ENCODE assay signal across 1 cellular context in genomic region chr9:136697146-136697820, GRCh38.
TF ChIP-seq lines count a peak whose summit lies in the region.

No MANE protein-coding gene starts in this region.

TF ChIP-seq in HepG2, 621 proteins besides CTCF, POLR2A, EP300 and RAD21 (continued from another document and continues in another):
- TF ChIP-seq ZNF580 (CRISPR knock-in tag; IDR thresholded peaks at IDR 0.05; ENCODE audit: borderline replicate concordance, low read depth) = no peak
- no peak for TF ChIP-seq ZNF558 (CRISPR knock-in tag; IDR thresholded peaks at IDR 0.05; ENCODE audit: borderline replicate concordance)
- TF ChIP-seq ZBTB42 (CRISPR knock-in tag; IDR thresholded peaks at IDR 0.05) = no peak
- TF ChIP-seq RFX5 (IDR thresholded peaks at IDR 0.05; ENCODE audit: low read depth, low read length) = no peak
- no peak for TF ChIP-seq ZNF101 (CRISPR knock-in tag; IDR thresholded peaks at IDR 0.05; ENCODE audit: borderline replicate concordance, low read depth)
- TF ChIP-seq SMC3 (IDR thresholded peaks at IDR 0.05; ENCODE audit: low read length) = no peak
- TF ChIP-seq, protein P1, sequence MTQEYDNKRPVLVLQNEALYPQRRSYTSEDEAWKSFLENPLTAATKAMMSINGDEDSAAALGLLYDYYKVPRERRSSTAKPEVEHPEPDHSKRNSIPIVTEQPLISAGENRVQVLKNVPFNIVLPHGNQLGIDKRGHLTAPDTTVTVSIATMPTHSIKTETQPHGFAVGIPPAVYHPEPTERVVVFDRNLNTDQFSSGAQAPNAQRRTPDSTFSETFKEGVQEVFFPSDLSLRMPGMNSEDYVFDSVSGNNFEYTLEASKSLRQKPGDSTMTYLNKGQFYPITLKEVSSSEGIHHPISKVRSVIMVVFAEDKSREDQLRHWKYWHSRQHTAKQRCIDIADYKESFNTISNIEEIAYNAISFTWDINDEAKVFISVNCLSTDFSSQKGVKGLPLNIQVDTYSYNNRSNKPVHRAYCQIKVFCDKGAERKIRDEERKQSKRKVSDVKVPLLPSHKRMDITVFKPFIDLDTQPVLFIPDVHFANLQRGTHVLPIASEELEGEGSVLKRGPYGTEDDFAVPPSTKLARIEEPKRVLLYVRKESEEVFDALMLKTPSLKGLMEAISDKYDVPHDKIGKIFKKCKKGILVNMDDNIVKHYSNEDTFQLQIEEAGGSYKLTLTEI (CRISPR knock-in tag; conservative IDR thresholded peaks at IDR 0.05) = no peak
- TF ChIP-seq BATF2 (CRISPR knock-in tag; IDR thresholded peaks at IDR 0.05) = no peak
- TF ChIP-seq POGK (CRISPR knock-in tag; conservative IDR thresholded peaks at IDR 0.05) = no peak
- no peak for TF ChIP-seq ELF1 (CRISPR knock-in tag; IDR thresholded peaks at IDR 0.05)
- TF ChIP-seq ZBED4 (CRISPR knock-in tag; IDR thresholded peaks at IDR 0.05; ENCODE audit: borderline replicate concordance) = no peak
- TF ChIP-seq FOXJ3 (CRISPR knock-in tag; IDR thresholded peaks at IDR 0.05; ENCODE audit: borderline replicate concordance) = no peak
- no peak for TF ChIP-seq ZNF672 (CRISPR knock-in tag; IDR thresholded peaks at IDR 0.05)
- TF ChIP-seq ZNF570 (CRISPR knock-in tag; IDR thresholded peaks at IDR 0.05; ENCODE audit: borderline replicate concordance) = no peak
- no peak for TF ChIP-seq ZNF329 (CRISPR knock-in tag; IDR thresholded peaks at IDR 0.05; ENCODE audit: low read depth)
- no peak; the same call in 1 of the 2 replicates for TF ChIP-seq PHF8 (CRISPR knock-in tag; IDR thresholded peaks at IDR 0.05)
- peak; percentile 68 for TF ChIP-seq GATAD2A (CRISPR knock-in tag; IDR thresholded peaks at IDR 0.05)
- peak; percentile 66 for TF ChIP-seq ZNF263 (CRISPR knock-in tag; IDR thresholded peaks at IDR 0.05)
- TF ChIP-seq, protein P2, sequence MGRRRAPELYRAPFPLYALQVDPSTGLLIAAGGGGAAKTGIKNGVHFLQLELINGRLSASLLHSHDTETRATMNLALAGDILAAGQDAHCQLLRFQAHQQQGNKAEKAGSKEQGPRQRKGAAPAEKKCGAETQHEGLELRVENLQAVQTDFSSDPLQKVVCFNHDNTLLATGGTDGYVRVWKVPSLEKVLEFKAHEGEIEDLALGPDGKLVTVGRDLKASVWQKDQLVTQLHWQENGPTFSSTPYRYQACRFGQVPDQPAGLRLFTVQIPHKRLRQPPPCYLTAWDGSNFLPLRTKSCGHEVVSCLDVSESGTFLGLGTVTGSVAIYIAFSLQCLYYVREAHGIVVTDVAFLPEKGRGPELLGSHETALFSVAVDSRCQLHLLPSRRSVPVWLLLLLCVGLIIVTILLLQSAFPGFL (CRISPR knock-in tag; IDR thresholded peaks at IDR 0.05) = no peak
- no peak for TF ChIP-seq MBNL3 (CRISPR knock-in tag; conservative IDR thresholded peaks at IDR 0.05)
- no peak for TF ChIP-seq ZNF660 (CRISPR knock-in tag; IDR thresholded peaks at IDR 0.05; ENCODE audit: borderline replicate concordance, low read depth)
- peak; percentile 87 for TF ChIP-seq PCBP2 (optimal IDR thresholded peaks at IDR 0.05; ENCODE audit: low read depth, low read length, poor library complexity, severe bottlenecking)
- no peak for TF ChIP-seq FUBP1 (CRISPR knock-in tag; IDR thresholded peaks at IDR 0.05; ENCODE audit: borderline replicate concordance)
- TF ChIP-seq ZNF775 (CRISPR knock-in tag; IDR thresholded peaks at IDR 0.05; ENCODE audit: borderline replicate concordance) = no peak
- TF ChIP-seq STAT6 (CRISPR knock-in tag; IDR thresholded peaks at IDR 0.05; ENCODE audit: borderline replicate concordance) = no peak
- TF ChIP-seq ZNF260 (CRISPR knock-in tag; IDR thresholded peaks at IDR 0.05; ENCODE audit: borderline replicate concordance, low read depth) = no peak
- TF ChIP-seq DNMT3B (CRISPR knock-in tag; conservative IDR thresholded peaks at IDR 0.05) = no peak
- TF ChIP-seq ASH2L (IDR thresholded peaks at IDR 0.05; ENCODE audit: insufficient read length, low read depth, low read length) = peak; percentile 32
- peak; percentile 65 for TF ChIP-seq SAP130 (CRISPR knock-in tag; IDR thresholded peaks at IDR 0.05; ENCODE audit: low read depth)
- TF ChIP-seq ZBTB1 (CRISPR knock-in tag; IDR thresholded peaks at IDR 0.05; ENCODE audit: borderline replicate concordance) = no peak
- no peak for TF ChIP-seq ZNF446 (CRISPR knock-in tag; IDR thresholded peaks at IDR 0.05)
- TF ChIP-seq NRL (CRISPR knock-in tag; IDR thresholded peaks at IDR 0.05; ENCODE audit: borderline replicate concordance) = no peak
- no peak for TF ChIP-seq SAFB2 (CRISPR knock-in tag; IDR thresholded peaks at IDR 0.05; ENCODE audit: borderline replicate concordance, low read depth)
- TF ChIP-seq NFIB (CRISPR knock-in tag; IDR thresholded peaks at IDR 0.05; ENCODE audit: borderline replicate concordance) = no peak
- TF ChIP-seq ZNF790 (CRISPR knock-in tag; IDR thresholded peaks at IDR 0.05; ENCODE audit: borderline replicate concordance) = no peak
- no peak for TF ChIP-seq U2AF2 (IDR thresholded peaks at IDR 0.05; ENCODE audit: low read depth, low read length)
- TF ChIP-seq, protein P3, sequence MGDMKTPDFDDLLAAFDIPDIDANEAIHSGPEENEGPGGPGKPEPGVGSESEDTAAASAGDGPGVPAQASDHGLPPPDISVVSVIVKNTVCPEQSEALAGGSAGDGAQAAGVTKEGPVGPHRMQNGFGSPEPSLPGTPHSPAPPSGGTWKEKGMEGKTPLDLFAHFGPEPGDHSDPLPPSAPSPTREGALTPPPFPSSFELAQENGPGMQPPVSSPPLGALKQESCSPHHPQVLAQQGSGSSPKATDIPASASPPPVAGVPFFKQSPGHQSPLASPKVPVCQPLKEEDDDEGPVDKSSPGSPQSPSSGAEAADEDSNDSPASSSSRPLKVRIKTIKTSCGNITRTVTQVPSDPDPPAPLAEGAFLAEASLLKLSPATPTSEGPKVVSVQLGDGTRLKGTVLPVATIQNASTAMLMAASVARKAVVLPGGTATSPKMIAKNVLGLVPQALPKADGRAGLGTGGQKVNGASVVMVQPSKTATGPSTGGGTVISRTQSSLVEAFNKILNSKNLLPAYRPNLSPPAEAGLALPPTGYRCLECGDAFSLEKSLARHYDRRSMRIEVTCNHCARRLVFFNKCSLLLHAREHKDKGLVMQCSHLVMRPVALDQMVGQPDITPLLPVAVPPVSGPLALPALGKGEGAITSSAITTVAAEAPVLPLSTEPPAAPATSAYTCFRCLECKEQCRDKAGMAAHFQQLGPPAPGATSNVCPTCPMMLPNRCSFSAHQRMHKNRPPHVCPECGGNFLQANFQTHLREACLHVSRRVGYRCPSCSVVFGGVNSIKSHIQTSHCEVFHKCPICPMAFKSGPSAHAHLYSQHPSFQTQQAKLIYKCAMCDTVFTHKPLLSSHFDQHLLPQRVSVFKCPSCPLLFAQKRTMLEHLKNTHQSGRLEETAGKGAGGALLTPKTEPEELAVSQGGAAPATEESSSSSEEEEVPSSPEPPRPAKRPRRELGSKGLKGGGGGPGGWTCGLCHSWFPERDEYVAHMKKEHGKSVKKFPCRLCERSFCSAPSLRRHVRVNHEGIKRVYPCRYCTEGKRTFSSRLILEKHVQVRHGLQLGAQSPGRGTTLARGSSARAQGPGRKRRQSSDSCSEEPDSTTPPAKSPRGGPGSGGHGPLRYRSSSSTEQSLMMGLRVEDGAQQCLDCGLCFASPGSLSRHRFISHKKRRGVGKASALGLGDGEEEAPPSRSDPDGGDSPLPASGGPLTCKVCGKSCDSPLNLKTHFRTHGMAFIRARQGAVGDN (CRISPR knock-in tag; IDR thresholded peaks at IDR 0.05) = peak; percentile 81
- TF ChIP-seq ZMYM2 (CRISPR knock-in tag; IDR thresholded peaks at IDR 0.05) = peak; percentile 92
- TF ChIP-seq CEBPG (CRISPR knock-in tag; IDR thresholded peaks at IDR 0.05) = no peak
- no peak for TF ChIP-seq E2F1 (CRISPR knock-in tag; IDR thresholded peaks at IDR 0.05)
- TF ChIP-seq RBM39 (IDR thresholded peaks at IDR 0.05; ENCODE audit: low read depth, low read length, poor library complexity, severe bottlenecking) = no peak
- TF ChIP-seq BORCS8-MEF2B (CRISPR knock-in tag; IDR thresholded peaks at IDR 0.05) = peak; percentile 41; the same call in 1 of the 2 replicates
